In genomic region chr7:158957507-158957900, GRCh38 we compare ENCODE assay signal across 1 cellular context.
TF ChIP-seq lines count a peak whose summit lies in the region.

No MANE protein-coding gene starts in this region.

TF ChIP-seq in GM12878, 131 proteins besides CTCF, POLR2A, EP300 and RAD21 (continued from another document):
- no peak for TF ChIP-seq ZNF592 (IDR thresholded peaks at IDR 0.05)
- TF ChIP-seq TBL1XR1 (IDR thresholded peaks at IDR 0.05; ENCODE audit: low read depth, low read length), result no peak
- TF ChIP-seq MTA3 (IDR thresholded peaks at IDR 0.05; ENCODE audit: borderline replicate concordance, low read length), result no peak
- no peak for TF ChIP-seq WRNIP1 (IDR thresholded peaks at IDR 0.05; ENCODE audit: borderline replicate concordance, low read depth, low read length)
- TF ChIP-seq RFX5 (IDR thresholded peaks at IDR 0.05; ENCODE audit: low read depth, low read length), result no peak
- no peak for TF ChIP-seq USF1 (IDR thresholded peaks at IDR 0.05; ENCODE audit: borderline replicate concordance, extremely low read length, insufficient read depth, low read depth, low read length)
- no peak for TF ChIP-seq SIX5 (IDR thresholded peaks at IDR 0.05; ENCODE audit: low read depth, low read length, severe bottlenecking)
- TF ChIP-seq CBX3 (IDR thresholded peaks at IDR 0.05; ENCODE audit: borderline replicate concordance, low read depth), result no peak
